Comparison of ENCODE assay signal across 9 cellular contexts in genomic region chr3:187935623-187936156, GRCh38.
DNase-seq lines count a peak whose midpoint lies in the region; ATAC-seq and TF ChIP-seq lines count a peak whose summit lies in the region.
"Had no signal": no experiment of that assay in that cellular context is flagged by ENCODE, and none has a peak within 500 bp of the region (broad histone marks: within the 10 kb centered on the region; RNA-seq: fewer than 3 reads in every experiment).

No MANE protein-coding gene starts in this region.

- H3K9me3 ChIP-seq in BE2C (no peaks in the 10 kb centered on the region), osteoblast (ENCODE audit: low read depth, low read length) (no peaks in the 10 kb centered on the region)

- no peak overlapping the region for H3K4me3 Mint-ChIP-seq in activated CD4-positive, alpha-beta T cell treated with anti-CD3 and anti-CD28 coated beads, Interleukin-2, amount 10 ng/mL, durations not matched to agents 7 days and 5 days
- H3K4me3 Mint-ChIP-seq: nephron had no signal

- no peaks in the 10 kb centered on the region for H3K27me3 ChIP-seq in BE2C
- no peaks in the 10 kb centered on the region for H3K27me3 ChIP-seq in osteoblast (ENCODE audit: insufficient read depth, low read length)

- H3K36me3 Mint-ChIP-seq in activated CD4-positive, alpha-beta T cell treated with anti-CD3 and anti-CD28 coated beads, Interleukin-2, amount 10 ng/mL, durations not matched to agents 7 days and 5 days (ENCODE audit: low read depth) = peaks cover 6% of the 10 kb centered on the region

- DNase-seq in BE2C = peak; percentile 91
- DNase-seq in GM19240 (ENCODE audit: insufficient read length, low spot score) = peak; percentile 30
- DNase-seq in activated CD4-positive, alpha-beta T cell treated with anti-CD3 and anti-CD28 coated beads, Interleukin-2, amount 10 ng/mL, durations not matched to agents 7 days and 5 days = peak; percentile 20
- no peak for DNase-seq in osteoblast (ENCODE audit: insufficient read length, low spot score, missing footprints)
- DNase-seq in A172 (ENCODE audit: low spot score) = no peak
- DNase-seq in midbrain (lab: John Stamatoyannopoulos, UW) = no peak
- no peak for DNase-seq in NCI-H128 (lab: John Stamatoyannopoulos, UW; ENCODE audit: unreplicated experiment)

- TF ChIP-seq CTCF in BE2C (IDR thresholded peaks at IDR 0.05; ENCODE audit: low read depth, low read length) = no peak
- no peak for TF ChIP-seq CTCF in osteoblast (IDR thresholded peaks at IDR 0.05; ENCODE audit: extremely low read depth, low read depth, low read length)

- no peak overlapping the region for H3K4me2 ChIP-seq in osteoblast (ENCODE audit: insufficient read depth, low read length)

- H3K79me2 ChIP-seq in osteoblast (ENCODE audit: insufficient read depth, low read length) = no peaks in the 10 kb centered on the region

- H3K27ac ChIP-seq in osteoblast (ENCODE audit: low read depth, low read length) = no peak overlapping the region

- peaks cover 18% of the 10 kb centered on the region for H3K4me1 Mint-ChIP-seq in activated CD4-positive, alpha-beta T cell treated with anti-CD3 and anti-CD28 coated beads, Interleukin-2, amount 10 ng/mL, durations not matched to agents 7 days and 5 days

- no peaks in the 10 kb centered on the region for H3K36me3 ChIP-seq in BE2C
- no peaks in the 10 kb centered on the region for H3K36me3 ChIP-seq in osteoblast (ENCODE audit: insufficient read depth, low read length)

- no peak overlapping the region for H3K4me3 ChIP-seq in BE2C (ENCODE audit: low read depth, low read length)
- H3K4me3 ChIP-seq in osteoblast (ENCODE audit: insufficient read depth, low read length) = no peak overlapping the region

- POLR2A ChIA-PET in activated CD4-positive, alpha-beta T cell treated with anti-CD3 and anti-CD28 coated beads, Interleukin-2, amount 10 ng/mL, durations not matched to agents 7 days and 5 days (lab: Charles Lee) = no interaction called here

- H3K27ac Mint-ChIP-seq in activated CD4-positive, alpha-beta T cell treated with anti-CD3 and anti-CD28 coated beads, Interleukin-2, amount 10 ng/mL, durations not matched to agents 7 days and 5 days = peak overlapping the region; percentile 66

- peaks cover 9% of the 10 kb centered on the region for H3K9me3 Mint-ChIP-seq in activated CD4-positive, alpha-beta T cell treated with anti-CD3 and anti-CD28 coated beads, Interleukin-2, amount 10 ng/mL, durations not matched to agents 7 days and 5 days
- H3K9me3 Mint-ChIP-seq: nephron had no signal

- CTCF ChIA-PET in activated CD4-positive, alpha-beta T cell treated with anti-CD3 and anti-CD28 coated beads, Interleukin-2, amount 10 ng/mL, durations not matched to agents 7 days and 5 days (lab: Charles Lee) = interaction anchor here (1.2 to 1.9 kb wide), 3 partner anchors 9 to 22 kb away, joined by 3 to 5 read pairs (median 5); no protein-coding TSS in a partner anchor

- no peaks in the 10 kb centered on the region for H4K20me1 ChIP-seq in osteoblast (ENCODE audit: insufficient read depth, low read length)

- peak; percentile 93 for ATAC-seq in HG03139 (IDR thresholded peaks at IDR 0.05; ENCODE audit: unreplicated experiment)

- peaks cover 9% of the 10 kb centered on the region; the same call in 1 of the 2 replicates for H3K4me1 ChIP-seq in BE2C
- H3K4me1 ChIP-seq in osteoblast (ENCODE audit: insufficient read depth, low read length) = peaks cover 2% of the 10 kb centered on the region

- peaks cover 10% of the 10 kb centered on the region for H3K27me3 Mint-ChIP-seq in activated CD4-positive, alpha-beta T cell treated with anti-CD3 and anti-CD28 coated beads, Interleukin-2, amount 10 ng/mL, durations not matched to agents 7 days and 5 days

- peak overlapping the region; percentile 50 for H2AFZ ChIP-seq in osteoblast (ENCODE audit: low read length)

Comparison
In these comparisons a context has a peak if more than half of its experiments do, and no peak if none do; other contexts are left out.
1. DNase-seq: peak in BE2C (single experiment), GM19240 (single experiment) and activated CD4-positive, alpha-beta T cell treated with anti-CD3 and anti-CD28 coated beads, Interleukin-2, amount 10 ng/mL, durations not matched to agents 7 days and 5 days (single experiment); none in osteoblast (single experiment), A172 (single experiment), midbrain (single experiment) and NCI-H128 (single experiment).